8 cellular contexts compared by ENCODE assay signal in genomic region chr2:215311259-215311624, GRCh38. TPM values are rescaled to one million over a fixed set of nuclear protein-coding genes. Genes with fewer than 3 reads are reported as not detected.
A peak's percentile ranks its signal among the peaks of the same experiment; 100 is the strongest.
DNase-seq lines count a peak whose midpoint lies in the region; ATAC-seq and TF ChIP-seq lines count a peak whose summit lies in the region.
"Not testable (repeated sequence)": the region's sequence is repeated elsewhere in the genome, so short reads cannot be mapped to it uniquely, and the experiment has no call there.

No MANE protein-coding gene starts in this region.

- H3K9me3 Mint-ChIP-seq in activated naive CD8-positive, alpha-beta T cell (ENCODE audit: low read depth); stimulated activated memory B cell treated with anti-CD40 and anti-IgM and Interleukin-4, amounts not matched to agents 10 μg/mL and 1 μg/mL and 100 μg/mL, for 72 hours: not testable (repeated sequence)

- peaks cover 22 to 44% (median 30%) of the 10 kb centered on the region in 10 experiments for H3K4me1 ChIP-seq in BLaER1 treated with 17β-estradiol and CSF1 and Interleukin-3, amounts not matched to agents 10 nM and 100 nM
- not testable (repeated sequence) for H3K4me1 ChIP-seq in fibroblast of lung (ENCODE audit: control insufficient read depth, extremely low read depth, insufficient read depth, low read length)
- H3K4me1 ChIP-seq in muscle layer of duodenum (ENCODE audit: control insufficient read depth in 1 of 2, insufficient read depth in 2 of 2, low read length in 2 of 2) = peaks cover 10% of the 10 kb centered on the region in 2 donors

- not testable (repeated sequence) for H3K27me3 ChIP-seq in BLaER1 treated with 17β-estradiol and CSF1 and Interleukin-3, amounts not matched to agents 10 nM and 100 nM; HL-60 (ENCODE audit: insufficient read depth, poor library complexity, severe bottlenecking); fibroblast of lung (ENCODE audit: control insufficient read depth, insufficient read depth, low read length); muscle layer of duodenum (ENCODE audit: low read depth, low read length)

- peaks cover 5 to 37% (median 32%) of the 10 kb centered on the region in 11 experiments; a peak in 19 of 22 replicates for H3K36me3 ChIP-seq in BLaER1 treated with 17β-estradiol and CSF1 and Interleukin-3, amounts not matched to agents 10 nM and 100 nM
- not testable (repeated sequence) for H3K36me3 ChIP-seq in fibroblast of lung (ENCODE audit: control insufficient read depth, insufficient read depth, low read length); muscle layer of duodenum (ENCODE audit: control insufficient read depth in 1 of 2, insufficient read depth in 2 of 2, low read length in 2 of 2)

- not testable (repeated sequence) for H3K9me3 ChIP-seq in BLaER1 treated with 17β-estradiol and CSF1 and Interleukin-3, amounts not matched to agents 10 nM and 100 nM (replicated peaks in 1 of 11); fibroblast of lung (ENCODE audit: control insufficient read depth, insufficient read depth, low read depth, low read length); muscle layer of duodenum (ENCODE audit: control insufficient read depth in 1 of 2, low read length in 2 of 2)

- not testable (repeated sequence) for H3K27me3 Mint-ChIP-seq in activated naive CD8-positive, alpha-beta T cell; stimulated activated memory B cell treated with anti-CD40 and anti-IgM and Interleukin-4, amounts not matched to agents 10 μg/mL and 1 μg/mL and 100 μg/mL, for 72 hours

- in situ Hi-C loops in SK-MEL-5 (cut with HindIII; ENCODE audit: low pct_unique_long_range_greater_than_20kb, low sequenced_read_pairs) = not testable (repeated sequence)

- peak overlapping the region; percentile 65 to 80 (median 76) for H3K4me3 ChIP-seq in BLaER1 treated with 17β-estradiol and CSF1 and Interleukin-3, amounts not matched to agents 10 nM and 100 nM
- peak overlapping the region; percentile 79 for H3K4me3 ChIP-seq in HL-60 (replicated peaks; ENCODE audit: insufficient read depth, low read length)
- peak overlapping the region; percentile 73 to 95 (median 84) for H3K4me3 ChIP-seq in fibroblast of lung (replicated peaks in 1 of 4; ENCODE audit: control extremely low read depth in 1 of 4, insufficient read depth in 1 of 4, low read depth in 3 of 4, low read length in 4 of 4)
- peak overlapping the region; percentile 79 to 82 for H3K4me3 ChIP-seq in muscle layer of duodenum (ENCODE audit: low read depth in 1 of 2, low read length in 2 of 2)

- peak overlapping the region; percentile 64 to 97 (median 94); a peak in 21 of 22 replicates for H3K27ac ChIP-seq in BLaER1 treated with 17β-estradiol and CSF1 and Interleukin-3, amounts not matched to agents 10 nM and 100 nM
- H3K27ac ChIP-seq in HL-60 (replicated peaks) (peak overlapping the region; percentile 93), fibroblast of lung (ENCODE audit: insufficient read depth, low read length) (peak overlapping the region; percentile 88), muscle layer of duodenum (ENCODE audit: low read length) (peak overlapping the region; percentile 80)

- not testable (repeated sequence) for H3K79me2 ChIP-seq in fibroblast of lung (ENCODE audit: control insufficient read depth, insufficient read depth, low read length)

- peak overlapping the region; percentile 83 to 96 (median 91) for H3K9ac ChIP-seq in BLaER1 treated with 17β-estradiol and CSF1 and Interleukin-3, amounts not matched to agents 10 nM and 100 nM
- H3K9ac ChIP-seq in fibroblast of lung (ENCODE audit: insufficient read depth, low read length) = not testable (repeated sequence)

- not testable (repeated sequence) for H4K20me1 ChIP-seq in BLaER1 treated with 17β-estradiol and CSF1 and Interleukin-3, amounts not matched to agents 10 nM and 100 nM; fibroblast of lung (ENCODE audit: control insufficient read depth, extremely low read depth, insufficient read depth, low read length)

- ATAC-seq in GM21526 (IDR thresholded peaks at IDR 0.05; ENCODE audit: low FRiP score, unreplicated experiment) = peak; percentile 24
- peak; percentile 37 for ATAC-seq in stimulated activated memory B cell treated with anti-CD40 and anti-IgM and Interleukin-4, amounts not matched to agents 10 μg/mL and 1 μg/mL and 100 μg/mL, for 72 hours

- peak overlapping the region; percentile 41 for H2AFZ ChIP-seq in fibroblast of lung (ENCODE audit: low read length)

- TF ChIP-seq CTCF in HL-60 (IDR thresholded peaks at IDR 0.05; ENCODE audit: insufficient read depth, low read length); fibroblast of lung (conservative IDR thresholded peaks at IDR 0.05 in 1 of 2, IDR thresholded peaks at IDR 0.05 in 1 of 2; ENCODE audit: low read depth in 1 of 2, low read length in 2 of 2): not testable (repeated sequence)

- peak overlapping the region; percentile 83 for H3K27ac Mint-ChIP-seq in activated naive CD8-positive, alpha-beta T cell
- peak overlapping the region; percentile 89 for H3K27ac Mint-ChIP-seq in stimulated activated memory B cell treated with anti-CD40 and anti-IgM and Interleukin-4, amounts not matched to agents 10 μg/mL and 1 μg/mL and 100 μg/mL, for 72 hours

- peaks cover 24% of the 10 kb centered on the region for H3K36me3 Mint-ChIP-seq in activated naive CD8-positive, alpha-beta T cell
- H3K36me3 Mint-ChIP-seq in stimulated activated memory B cell treated with anti-CD40 and anti-IgM and Interleukin-4, amounts not matched to agents 10 μg/mL and 1 μg/mL and 100 μg/mL, for 72 hours = peaks cover 29% of the 10 kb centered on the region

- peak overlapping the region; percentile 86 for H3K4me3 Mint-ChIP-seq in activated naive CD8-positive, alpha-beta T cell
- H3K4me3 Mint-ChIP-seq in stimulated activated memory B cell treated with anti-CD40 and anti-IgM and Interleukin-4, amounts not matched to agents 10 μg/mL and 1 μg/mL and 100 μg/mL, for 72 hours = peak overlapping the region; percentile 88

- H3K4me2 ChIP-seq in BLaER1 treated with 17β-estradiol and CSF1 and Interleukin-3, amounts not matched to agents 10 nM and 100 nM = peak overlapping the region; percentile 82 to 97 (median 91)
- H3K4me2 ChIP-seq in fibroblast of lung (ENCODE audit: extremely low read depth, insufficient read depth, low read length) = peak overlapping the region; percentile 100

- peaks cover 32% of the 10 kb centered on the region for H3K4me1 Mint-ChIP-seq in activated naive CD8-positive, alpha-beta T cell (ENCODE audit: low read depth)
- H3K4me1 Mint-ChIP-seq in stimulated activated memory B cell treated with anti-CD40 and anti-IgM and Interleukin-4, amounts not matched to agents 10 μg/mL and 1 μg/mL and 100 μg/mL, for 72 hours = peaks cover 34% of the 10 kb centered on the region

- DNase-seq in HL-60 (ENCODE audit: low read depth in 1 of 2, low spot score in 1 of 2) (peak in 1 of 2 experiments; percentile 23), SK-MEL-5 (ENCODE audit: low read depth, low spot score) (peak; percentile 5)
- not testable (repeated sequence) for DNase-seq in fibroblast of lung (ENCODE audit: low read depth in 2 of 2)

RNA-seq across cellular contexts. Expression of gene ATIC, which starts 0.6 kb away (rescaled TPM):
- total RNA-seq in SK-MEL-5 (2014; rRNA removed; shearing (Covaris generic)) = 45.8 and 51.8 TPM in 2 replicates
- 133 and 159 TPM in 2 replicates for polyA plus RNA-seq in SK-MEL-5 (2015; cell fraction: cytosol; rRNA removed)
- polyA plus RNA-seq in SK-MEL-5 (2015; cell fraction: nucleus; rRNA removed) = 181 and 196 TPM in 2 replicates
- 35.4 and 40.3 TPM in 2 replicates for total RNA-seq in fibroblast of lung
- 92.7 and 119 TPM in 2 replicates for polyA plus RNA-seq in fibroblast of lung
- polyA plus RNA-seq in fibroblast of lung (2012) = 131 and 194 TPM in 2 replicates
- 62.0 and 116 TPM in 2 replicates for polyA minus RNA-seq in fibroblast of lung (ENCODE audit: low replicate concordance)
